15 cellular contexts compared by ENCODE assay signal in the genomic region with DNA sequence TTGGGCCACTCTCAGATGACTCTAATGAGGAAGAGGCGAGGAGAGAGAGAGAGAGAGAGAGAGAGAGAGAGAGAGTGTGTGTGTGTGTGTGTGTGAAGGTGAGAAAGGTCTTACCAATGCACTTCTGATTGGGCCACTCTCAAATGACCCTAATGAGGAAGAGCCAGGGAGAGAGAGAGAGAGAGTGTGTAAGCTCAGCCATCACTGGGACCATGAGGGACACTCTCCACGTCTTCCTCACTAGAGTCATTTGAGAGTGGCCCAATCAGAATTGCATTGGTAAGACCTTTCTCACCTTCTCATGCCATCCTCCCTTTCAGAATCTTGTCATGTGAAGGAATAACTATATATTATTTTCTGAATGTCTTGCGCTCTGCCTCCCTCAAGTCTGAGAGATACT. TPM values are rescaled to one million over a fixed set of nuclear protein-coding genes. Genes with fewer than 3 reads are reported as not detected.
DNase-seq lines count a peak whose midpoint lies in the region; TF ChIP-seq lines count a peak whose summit lies in the region.
"Not testable (repeated sequence)": the region's sequence is repeated elsewhere in the genome, so short reads cannot be mapped to it uniquely, and the experiment has no call there.
"Had no signal": no experiment of that assay in that cellular context is flagged by ENCODE, and none has a peak within 500 bp of the region (broad histone marks: within the 10 kb centered on the region; RNA-seq: fewer than 3 reads in every experiment).

No MANE protein-coding gene starts in this region.

- not testable (repeated sequence) for H4K5ac ChIP-seq in mesendoderm (ENCODE audit: low read length)

- H3K27me3 ChIP-seq in esophagus muscularis mucosa; mesendoderm (ENCODE audit: insufficient read depth, low read length, poor library complexity): not testable (repeated sequence)

- H3K23ac ChIP-seq in mesendoderm (ENCODE audit: low read length): not testable (repeated sequence)

- not testable (repeated sequence) for H3K4me1 Mint-ChIP-seq in activated CD4-positive, alpha-beta T cell treated with anti-CD3 and anti-CD28 coated beads, Interleukin-2, amount 10 ng/mL, durations not matched to agents 24 days and 14 days
- H3K4me1 Mint-ChIP-seq in brain (peaks cover 20% of the 10 kb centered on the region), neural crest cell (peaks cover 22% of the 10 kb centered on the region)

- not testable (repeated sequence) for H3K18ac ChIP-seq in mesendoderm (ENCODE audit: low read length)

- H3K36me3 Mint-ChIP-seq in activated CD4-positive, alpha-beta T cell treated with anti-CD3 and anti-CD28 coated beads, Interleukin-2, amount 10 ng/mL, durations not matched to agents 24 days and 14 days (ENCODE audit: low read depth); brain: not testable (repeated sequence)
- H3K36me3 Mint-ChIP-seq in neural crest cell (ENCODE audit: low read depth): peaks cover 12% of the 10 kb centered on the region

- not testable (repeated sequence) for H3K27ac ChIP-seq in esophagus muscularis mucosa (replicated peaks in 1 of 4); mesendoderm (ENCODE audit: low read depth, low read length)

- H3K4me3 ChIP-seq in esophagus muscularis mucosa; mesendoderm (ENCODE audit: low read length): not testable (repeated sequence)

- H2BK15ac ChIP-seq in mesendoderm (replicated peaks; ENCODE audit: low read depth): not testable (repeated sequence)

- H3K9me3 ChIP-seq in esophagus muscularis mucosa: not testable (repeated sequence)

- not testable (repeated sequence) for H3K4me2 ChIP-seq in mesendoderm (ENCODE audit: low read length)

- H3K4me1 ChIP-seq in esophagus muscularis mucosa; mesendoderm (ENCODE audit: control insufficient read depth, low read depth, low read length): not testable (repeated sequence)

- H3K9ac ChIP-seq in mesendoderm (ENCODE audit: low read length): not testable (repeated sequence)

- not testable (repeated sequence) for H2BK120ac ChIP-seq in mesendoderm (ENCODE audit: low read depth, low read length)

- intact Hi-C loops in activated CD4-positive, alpha-beta T cell treated with anti-CD3 and anti-CD28 coated beads, Interleukin-2, amount 10 ng/mL, durations not matched to agents 24 days and 14 days (cut with micrococcal nuclease); esophagus muscularis mucosa (cut with DNase I): not testable (repeated sequence)

- H3K56ac ChIP-seq in mesendoderm (ENCODE audit: low read length): not testable (repeated sequence)

- not testable (repeated sequence) for TF ChIP-seq CTCF in brain (conservative IDR thresholded peaks at IDR 0.05); esophagus muscularis mucosa (IDR thresholded peaks at IDR 0.05); neural crest cell (conservative IDR thresholded peaks at IDR 0.05)

- not testable (repeated sequence) for H4K8ac ChIP-seq in mesendoderm (ENCODE audit: low read depth, low read length)

- not testable (repeated sequence) for H3K27me3 Mint-ChIP-seq in activated CD4-positive, alpha-beta T cell treated with anti-CD3 and anti-CD28 coated beads, Interleukin-2, amount 10 ng/mL, durations not matched to agents 24 days and 14 days; brain; neural crest cell (ENCODE audit: low read depth)

- not testable (repeated sequence) for H2AK5ac ChIP-seq in mesendoderm (ENCODE audit: low read length)

- TF ChIP-seq POLR2A in esophagus muscularis mucosa (IDR thresholded peaks at IDR 0.05; ENCODE audit: low read depth): not testable (repeated sequence)

- not testable (repeated sequence) for H3K4ac ChIP-seq in mesendoderm (ENCODE audit: low read depth, low read length)

- H3K79me1 ChIP-seq in mesendoderm (ENCODE audit: low read length): not testable (repeated sequence)

- not testable (repeated sequence) for H2BK5ac ChIP-seq in mesendoderm (ENCODE audit: low read length)

- TF ChIP-seq EP300 in esophagus muscularis mucosa (IDR thresholded peaks at IDR 0.05): not testable (repeated sequence)

- not testable (repeated sequence) for H3K27ac Mint-ChIP-seq in activated CD4-positive, alpha-beta T cell treated with anti-CD3 and anti-CD28 coated beads, Interleukin-2, amount 10 ng/mL, durations not matched to agents 24 days and 14 days; neural crest cell (ENCODE audit: unreplicated experiment)
- peak overlapping the region in 3 of 5 experiments; percentile 21 to 79 (median 43) for H3K27ac Mint-ChIP-seq in brain

- not testable (repeated sequence) for H3K79me2 ChIP-seq in mesendoderm (ENCODE audit: control insufficient read depth, insufficient read depth, low read length)

- WGBS in esophagus muscularis mucosa: 73% methylated on average over 3 of the region's 3 CpGs
- WGBS in mesendoderm (ENCODE audit: extremely low coverage, insufficient coverage, low lambda C conversion rate): no CpG with 5 or more reads among the region's 3 CpGs

- DNase-seq in KG1 (lab: John Stamatoyannopoulos, UW): peak; percentile 24
- peak; percentile 5 to 17 for DNase-seq in NOMO-1 (lab: John Stamatoyannopoulos, UW; ENCODE audit: unreplicated experiment in 2 of 2)
- peak; percentile 38 for DNase-seq in activated CD4-positive, alpha-beta T cell treated with anti-CD3 and anti-CD28 coated beads, Interleukin-2, amount 10 ng/mL, durations not matched to agents 24 days and 14 days
- peak; percentile 4 for DNase-seq in esophagus muscularis mucosa (ENCODE audit: extremely low spot score)
- DNase-seq in mesendoderm: peak; percentile 25
- not testable (repeated sequence) for DNase-seq in neural crest cell (ENCODE audit: low read depth, low spot score)

- not testable (repeated sequence) for H3K4me3 Mint-ChIP-seq in activated CD4-positive, alpha-beta T cell treated with anti-CD3 and anti-CD28 coated beads, Interleukin-2, amount 10 ng/mL, durations not matched to agents 24 days and 14 days; brain
- peak overlapping the region; percentile 8 for H3K4me3 Mint-ChIP-seq in neural crest cell

- not testable (repeated sequence) for H3K9me3 Mint-ChIP-seq in activated CD4-positive, alpha-beta T cell treated with anti-CD3 and anti-CD28 coated beads, Interleukin-2, amount 10 ng/mL, durations not matched to agents 24 days and 14 days; neural crest cell
- peaks cover 6 to 16% (median 8%) of the 10 kb centered on the region in 5 experiments for H3K9me3 Mint-ChIP-seq in brain

- H3K36me3 ChIP-seq in esophagus muscularis mucosa; mesendoderm (ENCODE audit: control insufficient read depth, insufficient read depth, low read length): not testable (repeated sequence)

RNA-seq across cellular contexts. Expression of a gene that starts 46.0 kb away (rescaled TPM):
- not detected in 2 replicates for total RNA-seq in activated CD4-positive, alpha-beta T cell treated with anti-CD3 and anti-CD28 coated beads, Interleukin-2, amount 10 ng/mL, durations not matched to agents 24 days and 14 days
- not detected for polyA plus RNA-seq in brain (ENCODE audit: insufficient read depth, low read depth, low replicate concordance)
- not detected for total RNA-seq in esophagus muscularis mucosa
- 0.10 TPM for polyA plus RNA-seq in mesendoderm (2013, experiment 1 of 2)
- 0.06 TPM for polyA plus RNA-seq in mesendoderm (2013, experiment 2 of 2)
- not detected in 2 replicates for total RNA-seq in neural crest cell
- total RNA-seq: A172; A673; Caco-2; CD4-positive, alpha-beta memory T cell; GM23248; H1; H7 had no signal
- polyA plus RNA-seq: BJ; CD4-positive, alpha-beta memory T cell; GM23248; H1 had no signal
